Comparison of ENCODE assay signal across 9 cellular contexts in genomic region chr1:27634982-27635362, GRCh38. TPM values are rescaled to one million over a fixed set of nuclear protein-coding genes. Genes with fewer than 3 reads are reported as not detected.
DNase-seq lines count a peak whose midpoint lies in the region; ATAC-seq and TF ChIP-seq lines count a peak whose summit lies in the region.
"Had no signal": no experiment of that assay in that cellular context is flagged by ENCODE, and none has a peak within 500 bp of the region (broad histone marks: within the 10 kb centered on the region; RNA-seq: fewer than 3 reads in every experiment).

Gene FGR (minus strand): TSS chr1:27635185. CDS start chr1:27623916, 11,269 bp downstream.

- peak within 1 kb of the TSS; percentile 60 for H3K9ac ChIP-seq in ES-I3 (ENCODE audit: low read depth, low read length)

- H3K27me3 ChIP-seq in heart right ventricle (peaks cover 0 to 14% (median 0%) of the 10 kb centered on the region in 7 donors), prostate gland (replicated peaks; ENCODE audit: insufficient read depth) (no peaks in the 10 kb centered on the region), MG63 (no peaks in the 10 kb centered on the region)

- H3K27ac ChIP-seq in heart right ventricle (peak within 1 kb of the TSS; percentile 72 to 93 (median 85)), prostate gland (peak within 1 kb of the TSS; percentile 5 to 39)

- H3K9me3 ChIP-seq in ES-I3 (ENCODE audit: control insufficient read depth, insufficient read depth, low read length) (no peaks in the 10 kb centered on the region), heart right ventricle (no peaks in the 10 kb centered on the region), prostate gland (no peaks in the 10 kb centered on the region), MG63 (no peaks in the 10 kb centered on the region)

- H3K4me1 Mint-ChIP-seq in activated CD8-positive, alpha-beta T cell treated with anti-CD3 and anti-CD28 coated beads for 36 hours (ENCODE audit: low read depth), result peaks cover 63% of the 10 kb centered on the region

- no peaks in the 10 kb centered on the region; the same call in 1 of the 2 replicates for H3K4me1 ChIP-seq in ES-I3 (ENCODE audit: insufficient read depth, low read length)
- H3K4me1 ChIP-seq in heart right ventricle, result peaks cover 16 to 81% (median 46%) of the 10 kb centered on the region in 9 donors
- H3K4me1 ChIP-seq in prostate gland (replicated peaks), result no peaks in the 10 kb centered on the region

- POLR2A ChIA-PET in activated CD8-positive, alpha-beta T cell treated with anti-CD3 and anti-CD28 coated beads for 36 hours (lab: Charles Lee), result no interaction called here

- ATAC-seq in activated CD8-positive, alpha-beta T cell treated with anti-CD3 and anti-CD28 coated beads for 36 hours, result no peak
- ATAC-seq in heart right ventricle (peak in 6 of 8 donors; percentile 1 to 23 (median 8)), HG03196 (IDR thresholded peaks at IDR 0.05; ENCODE audit: unreplicated experiment) (no peak)

- DNase-seq in activated CD8-positive, alpha-beta T cell treated with anti-CD3 and anti-CD28 coated beads for 36 hours, result no peak
- DNase-seq in heart right ventricle, result no peak
- no peak for DNase-seq in prostate gland (ENCODE audit: low spot score)
- DNase-seq in MG63, result no peak
- no peak for DNase-seq in GM10266 (ENCODE audit: extremely low spot score)
- DNase-seq in stimulated activated CD4-positive, alpha-beta T cell treated with anti-CD3 and anti-CD28 coated beads, Interleukin-4, amount 100 ng/mL, for 1 hour, result no peak
- DNase-seq: stimulated activated CD4-positive, alpha-beta T cell treated with anti-CD3 and anti-CD28 coated beads, Interleukin-1b, Interleukin-23, amount 100 ng/mL, for 48 hours had no signal

- no peaks in the 10 kb centered on the region for H3K36me3 Mint-ChIP-seq in activated CD8-positive, alpha-beta T cell treated with anti-CD3 and anti-CD28 coated beads for 36 hours (ENCODE audit: low read depth)

- peak within 1 kb of the TSS; percentile 26 for H3K27ac Mint-ChIP-seq in activated CD8-positive, alpha-beta T cell treated with anti-CD3 and anti-CD28 coated beads for 36 hours

- CTCF ChIA-PET in activated CD8-positive, alpha-beta T cell treated with anti-CD3 and anti-CD28 coated beads for 36 hours (lab: Charles Lee), result interaction anchor here (1.0 to 1.5 kb wide), 2 partner anchors 9 kb away, joined by 4 to 5 read pairs; no protein-coding TSS in a partner anchor

- peak within 1 kb of the TSS; percentile 32 for H3K4me3 Mint-ChIP-seq in activated CD8-positive, alpha-beta T cell treated with anti-CD3 and anti-CD28 coated beads for 36 hours

- no peak for TF ChIP-seq POLR2A in prostate gland (IDR thresholded peaks at IDR 0.05)

- H3K9me3 Mint-ChIP-seq in activated CD8-positive, alpha-beta T cell treated with anti-CD3 and anti-CD28 coated beads for 36 hours, result no peaks in the 10 kb centered on the region

- H3K4me3 ChIP-seq in heart right ventricle (peak within 1 kb of the TSS; percentile 31 to 65 (median 58)), prostate gland (peak within 1 kb of the TSS; percentile 27 to 43), MG63 (no peak within 1 kb of the TSS)

- H3K36me3 ChIP-seq in ES-I3 (ENCODE audit: insufficient read depth, low read length), result no peaks in the 10 kb centered on the region
- no peaks in the 10 kb centered on the region for H3K36me3 ChIP-seq in heart right ventricle
- no peaks in the 10 kb centered on the region for H3K36me3 ChIP-seq in prostate gland
- H3K36me3 ChIP-seq in MG63, result no peaks in the 10 kb centered on the region

- no peaks in the 10 kb centered on the region for H3K27me3 Mint-ChIP-seq in activated CD8-positive, alpha-beta T cell treated with anti-CD3 and anti-CD28 coated beads for 36 hours

- 36 to 53% methylated on average over 21 to 28 of the region's 28 CpGs for WGBS in heart right ventricle, 2 donors
- 72% methylated on average over 27 of the region's 28 CpGs for WGBS in prostate gland

- no peak for TF ChIP-seq CTCF in activated CD8-positive, alpha-beta T cell treated with anti-CD3 and anti-CD28 coated beads for 36 hours (IDR thresholded peaks at IDR 0.05)
- TF ChIP-seq CTCF in heart right ventricle (IDR thresholded peaks at IDR 0.05) (no peak), prostate gland (IDR thresholded peaks at IDR 0.05) (no peak), GM10266 (IDR thresholded peaks at IDR 0.05; ENCODE audit: control insufficient read depth, insufficient read depth, low read depth, missing control alignments) (no peak)

- intact Hi-C loops in activated CD8-positive, alpha-beta T cell treated with anti-CD3 and anti-CD28 coated beads for 36 hours (cut with micrococcal nuclease), result no loop called here
- intact Hi-C loops in heart right ventricle (cut with DNase I) (no loop called here), prostate gland (cut with DNase I) (no loop called here)

RNA-seq across cellular contexts. Expression of gene FGR, which starts in this region (rescaled TPM):
- under 1 TPM; 0.51 to 0.56 TPM for total RNA-seq in activated CD8-positive, alpha-beta T cell treated with anti-CD3 and anti-CD28 coated beads for 36 hours
- total RNA-seq in heart right ventricle (10 to 100 TPM in 1 of 10 donors, 1 to 10 TPM in 9; 1.4 to 11.0 (median 2.4) TPM), prostate gland (10 to 100 TPM in 1 of 2 donors, 1 to 10 TPM in 1; 4.0 to 10.8 TPM)
- 1 to 10 TPM; 4.8 to 6.9 TPM for polyA plus RNA-seq in heart right ventricle
- not detected in 2 replicates for total RNA-seq in MG63 (2014; rRNA removed; shearing (Covaris generic); ENCODE audit: low replicate concordance)

Comparison
In these comparisons a context has a peak if more than half of its experiments do, and no peak if none do; other contexts are left out.
1. ATAC-seq: peak in heart right ventricle (6 of 8); none in activated CD8-positive, alpha-beta T cell treated with anti-CD3 and anti-CD28 coated beads for 36 hours (single experiment) and HG03196 (single experiment).